ENCODE assay signal across 13 cellular contexts in genomic region chr19:3345850-3346460, GRCh38. TPM values are rescaled to one million over a fixed set of nuclear protein-coding genes. Genes with fewer than 3 reads are reported as not detected.
DNase-seq lines count a peak whose midpoint lies in the region; ATAC-seq and TF ChIP-seq lines count a peak whose summit lies in the region.
"Had no signal": no experiment of that assay in that cellular context is flagged by ENCODE, and none has a peak within 500 bp of the region (broad histone marks: within the 10 kb centered on the region; RNA-seq: fewer than 3 reads in every experiment).

No MANE protein-coding gene starts in this region.

- H3K9ac ChIP-seq in endocrine pancreas (ENCODE audit: control insufficient read depth, insufficient read depth, low read length) (peak overlapping the region; percentile 26), mucosa of rectum (ENCODE audit: low read depth in 1 of 2, low read length in 2 of 2) (peak overlapping the region in 1 of 2 donors; percentile 53)

- no peaks in the 10 kb centered on the region for H3K36me3 ChIP-seq in Peyer's patch
- no peaks in the 10 kb centered on the region for H3K36me3 ChIP-seq in endocrine pancreas (ENCODE audit: control insufficient read depth, insufficient read depth, low read length)
- H3K36me3 ChIP-seq in mucosa of rectum (ENCODE audit: control insufficient read depth in 2 of 2, insufficient read depth in 2 of 2, low read length in 2 of 2) = no peaks in the 10 kb centered on the region
- H3K36me3 ChIP-seq in testis (ENCODE audit: low read depth, missing control alignments) = no peaks in the 10 kb centered on the region

- H3K27ac ChIP-seq in Peyer's patch (peak overlapping the region; percentile 62 to 80 (median 68)), mucosa of rectum (ENCODE audit: low read depth in 2 of 2, low read length in 2 of 2) (peak overlapping the region; percentile 66 to 67), testis (peak overlapping the region; percentile 76 to 85)
- H3K27ac ChIP-seq: SK-N-MC had no signal

- DNase-seq in Peyer's patch = no peak
- no peak for DNase-seq in testis
- DNase-seq in activated CD4-positive, alpha-beta T cell treated with anti-CD3 and anti-CD28 coated beads for 48 hours = no peak
- no peak for DNase-seq in glomerular visceral epithelial cell (ENCODE audit: extremely low spot score)
- no peak for DNase-seq in KG1 (lab: John Stamatoyannopoulos, UW)
- DNase-seq: islet precursor cell; Kasumi-1; stimulated activated CD4-positive, alpha-beta T cell treated with anti-CD3 and anti-CD28 coated beads, Interleukin-15, amount 100 ng/mL, for 24 hours had no signal

- intact Hi-C loops in testis (cut with DNase I; ENCODE audit: low total_unique reads) = no loop called here

- no peaks in the 10 kb centered on the region for H3K9me3 ChIP-seq in Peyer's patch
- no peaks in the 10 kb centered on the region for H3K9me3 ChIP-seq in endocrine pancreas (ENCODE audit: control insufficient read depth, low read length)
- no peaks in the 10 kb centered on the region for H3K9me3 ChIP-seq in mucosa of rectum (ENCODE audit: control insufficient read depth in 2 of 2, low read length in 2 of 2)
- H3K9me3 ChIP-seq in testis = no peaks in the 10 kb centered on the region

- WGBS in testis, 2 donors = 63 to 69% methylated on average over 13 to 15 of the region's 15 CpGs

- no peak for TF ChIP-seq CTCF in Peyer's patch (IDR thresholded peaks at IDR 0.05)
- no peak for TF ChIP-seq CTCF in testis (IDR thresholded peaks at IDR 0.05)

- no peak for TF ChIP-seq POLR2A in Peyer's patch (IDR thresholded peaks at IDR 0.05)
- no peak for TF ChIP-seq POLR2A in testis (IDR thresholded peaks at IDR 0.05)

- H3K27me3 ChIP-seq in Peyer's patch (no peaks in the 10 kb centered on the region), endocrine pancreas (ENCODE audit: control insufficient read depth, insufficient read depth, low read length) (no peaks in the 10 kb centered on the region), mucosa of rectum (ENCODE audit: control insufficient read depth in 2 of 2, insufficient read depth in 2 of 2, low read length in 2 of 2) (no peaks in the 10 kb centered on the region), testis (no peaks in the 10 kb centered on the region)

- no peak for ATAC-seq in GM19324 (IDR thresholded peaks at IDR 0.05; ENCODE audit: low FRiP score, unreplicated experiment)
- ATAC-seq: activated naive CD4-positive, alpha-beta T cell treated with anti-CD3 and anti-CD28 coated beads, Interleukin-2, amount 50 U/mL, for 72 hours had no signal

- no peak overlapping the region for H3K4me3 ChIP-seq in Peyer's patch
- H3K4me3 ChIP-seq in endocrine pancreas (ENCODE audit: control insufficient read depth, insufficient read depth, low read length) = no peak overlapping the region
- H3K4me3 ChIP-seq in mucosa of rectum (ENCODE audit: low read length in 2 of 2) = no peak overlapping the region
- no peak overlapping the region for H3K4me3 ChIP-seq in testis
- H3K4me3 ChIP-seq: SK-N-MC had no signal

- H3K4me1 ChIP-seq in Peyer's patch (peaks cover 0 to 35% (median 0%) of the 10 kb centered on the region in 4 donors), endocrine pancreas (ENCODE audit: control insufficient read depth, insufficient read depth, low read length) (no peaks in the 10 kb centered on the region), mucosa of rectum (ENCODE audit: control insufficient read depth in 2 of 2, insufficient read depth in 2 of 2, low read length in 2 of 2) (peaks cover 13 to 22% of the 10 kb centered on the region in 2 donors), testis (peaks cover 23% of the 10 kb centered on the region)

RNA-seq across cellular contexts. Expression of gene NFIC, which starts 20.4 kb away (rescaled TPM):
- total RNA-seq in Peyer's patch (100 to 1,000 TPM in 1 of 4 donors, 10 to 100 TPM in 3; 34.7 to 191 (median 64.9) TPM), testis (100 to 1,000 TPM; 113 to 127 TPM)
- 56.5 TPM for polyA plus RNA-seq in testis (ENCODE audit: insufficient read depth, low read depth, low replicate concordance)
